8 cellular contexts compared by ENCODE assay signal in genomic region chr5:87074934-87075541, GRCh38.
DNase-seq lines count a peak whose midpoint lies in the region; ATAC-seq and TF ChIP-seq lines count a peak whose summit lies in the region.

No MANE protein-coding gene starts in this region.

- H3K4me1 ChIP-seq in mucosa of descending colon (ENCODE audit: low read depth), result no peaks in the 10 kb centered on the region
- H3K4me1 ChIP-seq in ovary (ENCODE audit: insufficient read depth), result no peaks in the 10 kb centered on the region

- H3K4me1 Mint-ChIP-seq in activated CD8-positive, alpha-beta memory T cell treated with anti-CD3 and anti-CD28 coated beads, Interleukin-2, amount 10 ng/mL, durations not matched to agents 7 days and 5 days, result peaks cover 45% of the 10 kb centered on the region

- H3K27me3 Mint-ChIP-seq in activated CD8-positive, alpha-beta memory T cell treated with anti-CD3 and anti-CD28 coated beads, Interleukin-2, amount 10 ng/mL, durations not matched to agents 7 days and 5 days, result no peaks in the 10 kb centered on the region

- H3K27ac Mint-ChIP-seq in activated CD8-positive, alpha-beta memory T cell treated with anti-CD3 and anti-CD28 coated beads, Interleukin-2, amount 10 ng/mL, durations not matched to agents 7 days and 5 days, result peak overlapping the region; percentile 93

- H3K36me3 ChIP-seq in mucosa of descending colon (ENCODE audit: low read depth), result no peaks in the 10 kb centered on the region
- H3K36me3 ChIP-seq in ovary, result no peaks in the 10 kb centered on the region

- TF ChIP-seq CTCF in mucosa of descending colon (IDR thresholded peaks at IDR 0.05), result no peak
- no peak for TF ChIP-seq CTCF in ovary (IDR thresholded peaks at IDR 0.05)

- H3K9me3 Mint-ChIP-seq in activated CD8-positive, alpha-beta memory T cell treated with anti-CD3 and anti-CD28 coated beads, Interleukin-2, amount 10 ng/mL, durations not matched to agents 7 days and 5 days (ENCODE audit: low read depth), result peaks cover 2% of the 10 kb centered on the region

- H3K4me3 Mint-ChIP-seq in activated CD8-positive, alpha-beta memory T cell treated with anti-CD3 and anti-CD28 coated beads, Interleukin-2, amount 10 ng/mL, durations not matched to agents 7 days and 5 days, result no peak overlapping the region

- H3K4me3 ChIP-seq in mucosa of descending colon, result no peak overlapping the region
- no peak overlapping the region for H3K4me3 ChIP-seq in ovary

- H3K9me3 ChIP-seq in mucosa of descending colon (no peaks in the 10 kb centered on the region), ovary (no peaks in the 10 kb centered on the region)

- DNase-seq in activated CD8-positive, alpha-beta memory T cell treated with anti-CD3 and anti-CD28 coated beads, Interleukin-2, amount 10 ng/mL, durations not matched to agents 7 days and 5 days, result peak; percentile 82
- DNase-seq in activated CD8-positive, alpha-beta memory T cell treated with anti-CD3 and anti-CD28 coated beads, Interleukin-2, amount 50 U/mL, for 4 hours, result no peak
- DNase-seq in NOMO-1 treated with DMSO at 0.1 percent for 48 hours (lab: John Stamatoyannopoulos, UW; ENCODE audit: unreplicated experiment), result peak; percentile 8
- peak in 1 of 3 donors; percentile 57 for DNase-seq in mucosa of descending colon
- DNase-seq in retina, result no peak
- DNase-seq in 8988T, result no peak
- DNase-seq in ovary, result no peak

- WGBS in ovary, 3 donors, result 71 to 81% (median 73%) methylated on average over 2 of the region's 2 CpGs

- peaks cover 20% of the 10 kb centered on the region for H3K36me3 Mint-ChIP-seq in activated CD8-positive, alpha-beta memory T cell treated with anti-CD3 and anti-CD28 coated beads, Interleukin-2, amount 10 ng/mL, durations not matched to agents 7 days and 5 days

- CTCF ChIA-PET in activated CD8-positive, alpha-beta memory T cell treated with anti-CD3 and anti-CD28 coated beads, Interleukin-2, amount 10 ng/mL, durations not matched to agents 7 days and 5 days (lab: Charles Lee), result interaction anchor here (1.0 to 1.7 kb wide), 5 partner anchors 14 to 55 kb away, joined by 3 to 13 read pairs (median 3); no protein-coding TSS in a partner anchor

- TF ChIP-seq EP300 in ovary (IDR thresholded peaks at IDR 0.05), result no peak

- no peak for TF ChIP-seq POLR2A in ovary (IDR thresholded peaks at IDR 0.05)

- H3K27me3 ChIP-seq in ovary, result no peaks in the 10 kb centered on the region

- intact Hi-C loops in mucosa of descending colon (cut with DNase I, micrococcal nuclease), result no loop called here
- intact Hi-C loops in ovary (cut with DNase I), result no loop called here

- ATAC-seq in activated CD8-positive, alpha-beta memory T cell treated with anti-CD3 and anti-CD28 coated beads, Interleukin-2, amount 10 ng/mL, durations not matched to agents 7 days and 5 days, result peak; percentile 94
- peak; percentile 94 for ATAC-seq in HG02798 (IDR thresholded peaks at IDR 0.05; ENCODE audit: poor library complexity, unreplicated experiment)
- peak; percentile 97 for ATAC-seq in mucosa of descending colon

- H3K27ac ChIP-seq in ovary, result no peak overlapping the region

Comparison
In these comparisons a context has a peak if more than half of its experiments do, and no peak if none do; other contexts are left out.
1. DNase-seq: peak in activated CD8-positive, alpha-beta memory T cell treated with anti-CD3 and anti-CD28 coated beads, Interleukin-2, amount 10 ng/mL, durations not matched to agents 7 days and 5 days (single experiment) and NOMO-1 treated with DMSO at 0.1 percent for 48 hours (single experiment); none in activated CD8-positive, alpha-beta memory T cell treated with anti-CD3 and anti-CD28 coated beads, Interleukin-2, amount 50 U/mL, for 4 hours (single experiment), retina (single experiment), 8988T (single experiment) and ovary (0 of 5).
2. Peak in every context shown above with its lines, with median percentiles within 50 percentile points of each other: ATAC-seq.